27 cellular contexts compared by ENCODE assay signal in genomic region chr4:128688025-128688721, GRCh38.
"Had no signal": no experiment of that assay in that cellular context is flagged by ENCODE, and none has a peak within 500 bp of the region (broad histone marks: within the 10 kb centered on the region; RNA-seq: fewer than 3 reads in every experiment).

No MANE protein-coding gene starts in this region.

- H3K4me2 ChIP-seq: SK-N-SH had no signal

- H3K27ac ChIP-seq: adrenal gland had no signal

- H3K4me1 ChIP-seq: adrenal gland had no signal

- ATAC-seq: activated T-cell treated with anti-CD3 and anti-CD28 coated beads, Interleukin-2, amount 50 U/mL, for 72 hours; Panc1; Right ventricle myocardium inferior had no signal

- H3K27me3 ChIP-seq: adrenal gland had no signal

- H3K9me3 Mint-ChIP-seq: activated B cell treated with CpG ODN at 0.5 μM for 24 hours; activated naive CD4-positive, alpha-beta T cell treated with anti-CD3 and anti-CD28 coated beads, Interleukin-2, amount 10 ng/mL, durations not matched to agents 7 days and 5 days; activated T-cell treated with anti-CD3 and anti-CD28 coated beads, Interleukin-2, amount 50 U/mL, for 72 hours; activated T-helper 2 cell treated with anti-CD3 and anti-CD28 coated beads, Interferon-gamma antibody, Interleukin-2, Interleukin-4, amounts not matched to agents 10 μg/mL and 5 μg/mL and 100 μg/mL, durations not matched to agents 14 hours and 24 hours and 36 hours had no signal

- H3K4me3 Mint-ChIP-seq: activated B cell treated with CpG ODN at 0.5 μM for 24 hours; activated CD4-positive, alpha-beta memory T cell treated with anti-CD3 and anti-CD28 coated beads, Interleukin-2, amount 10 ng/mL, durations not matched to agents 7 days and 5 days; activated naive CD4-positive, alpha-beta T cell treated with anti-CD3 and anti-CD28 coated beads, Interleukin-2, amount 10 ng/mL, durations not matched to agents 7 days and 5 days; activated naive CD8-positive, alpha-beta T cell treated with anti-CD3 and anti-CD28 coated beads, Interleukin-2, amount 10 ng/mL, durations not matched to agents 7 days and 5 days; activated T-cell treated with anti-CD3 and anti-CD28 coated beads, Interleukin-2, amount 50 U/mL, for 72 hours had no signal

- H3K9me3 ChIP-seq: adrenal gland, SK-N-SH had no signal

- H3K36me3 Mint-ChIP-seq: activated naive CD4-positive, alpha-beta T cell treated with anti-CD3 and anti-CD28 coated beads, Interleukin-2, amount 10 ng/mL, durations not matched to agents 7 days and 5 days; activated naive CD8-positive, alpha-beta T cell treated with anti-CD3 and anti-CD28 coated beads, Interleukin-2, amount 10 ng/mL, durations not matched to agents 7 days and 5 days had no signal

- DNase-seq: activated B cell treated with CpG ODN at 0.5 μM for 24 hours; activated CD4-positive, alpha-beta memory T cell treated with anti-CD3 and anti-CD28 coated beads, Interleukin-2, amount 10 ng/mL, durations not matched to agents 7 days and 5 days; activated CD4-positive, alpha-beta T cell treated with anti-CD3 and anti-CD28 coated beads, Interleukin-2, amount 50 U/mL, for 1 hour; activated gamma-delta T cell treated with Interleukin-2 at 50 U/mL for 16 hours; activated naive CD4-positive, alpha-beta T cell treated with anti-CD3 and anti-CD28 coated beads, Interleukin-2, amount 10 ng/mL, durations not matched to agents 7 days and 5 days; activated naive CD8-positive, alpha-beta T cell treated with anti-CD3 and anti-CD28 coated beads, Interleukin-2, amount 10 ng/mL, durations not matched to agents 7 days and 5 days; activated T-cell treated with anti-CD3 and anti-CD28 coated beads for 4 hours; activated T-cell treated with anti-CD3 and anti-CD28 coated beads, Interleukin-2, amount 50 U/mL, for 72 hours; adrenal gland; anterior cingulate cortex; caudate nucleus; Kasumi-1; KBM-7; NCI-H1092; NCI-H1417; NCI-H1930; NCI-H2171 treated with DMSO at 0.1 percent for 48 hours; NCI-H345; NCI-H510A; NCI-H526 treated with DMSO at 0.1 percent for 48 hours; NCI-H82; NK-92 treated with Interleukin-12 subunit alpha and Interleukin-12 subunit beta, amount 100 ng/mL, for 24 hours; RPMI8226; SK-N-SH had no signal

- H3K4me3 ChIP-seq: adrenal gland had no signal

- H3K9me2 ChIP-seq: SK-N-SH had no signal

- H3K27ac Mint-ChIP-seq: activated B cell treated with CpG ODN at 0.5 μM for 24 hours; activated CD4-positive, alpha-beta memory T cell treated with anti-CD3 and anti-CD28 coated beads, Interleukin-2, amount 10 ng/mL, durations not matched to agents 7 days and 5 days; activated naive CD4-positive, alpha-beta T cell treated with anti-CD3 and anti-CD28 coated beads, Interleukin-2, amount 10 ng/mL, durations not matched to agents 7 days and 5 days; activated naive CD8-positive, alpha-beta T cell treated with anti-CD3 and anti-CD28 coated beads, Interleukin-2, amount 10 ng/mL, durations not matched to agents 7 days and 5 days; activated T-cell treated with anti-CD3 and anti-CD28 coated beads, Interleukin-2, amount 50 U/mL, for 72 hours; activated T-helper 2 cell treated with anti-CD3 and anti-CD28 coated beads, Interferon-gamma antibody, Interleukin-2, Interleukin-4, amounts not matched to agents 10 μg/mL and 5 μg/mL and 100 μg/mL, durations not matched to agents 14 hours and 24 hours and 36 hours had no signal

- H3K4me1 Mint-ChIP-seq: activated CD4-positive, alpha-beta memory T cell treated with anti-CD3 and anti-CD28 coated beads, Interleukin-2, amount 10 ng/mL, durations not matched to agents 7 days and 5 days; activated naive CD4-positive, alpha-beta T cell treated with anti-CD3 and anti-CD28 coated beads, Interleukin-2, amount 10 ng/mL, durations not matched to agents 7 days and 5 days; activated naive CD8-positive, alpha-beta T cell treated with anti-CD3 and anti-CD28 coated beads, Interleukin-2, amount 10 ng/mL, durations not matched to agents 7 days and 5 days had no signal

- H3K36me3 ChIP-seq: adrenal gland had no signal
